Comparison of ENCODE assay signal across 1 cellular context in the genomic region with DNA sequence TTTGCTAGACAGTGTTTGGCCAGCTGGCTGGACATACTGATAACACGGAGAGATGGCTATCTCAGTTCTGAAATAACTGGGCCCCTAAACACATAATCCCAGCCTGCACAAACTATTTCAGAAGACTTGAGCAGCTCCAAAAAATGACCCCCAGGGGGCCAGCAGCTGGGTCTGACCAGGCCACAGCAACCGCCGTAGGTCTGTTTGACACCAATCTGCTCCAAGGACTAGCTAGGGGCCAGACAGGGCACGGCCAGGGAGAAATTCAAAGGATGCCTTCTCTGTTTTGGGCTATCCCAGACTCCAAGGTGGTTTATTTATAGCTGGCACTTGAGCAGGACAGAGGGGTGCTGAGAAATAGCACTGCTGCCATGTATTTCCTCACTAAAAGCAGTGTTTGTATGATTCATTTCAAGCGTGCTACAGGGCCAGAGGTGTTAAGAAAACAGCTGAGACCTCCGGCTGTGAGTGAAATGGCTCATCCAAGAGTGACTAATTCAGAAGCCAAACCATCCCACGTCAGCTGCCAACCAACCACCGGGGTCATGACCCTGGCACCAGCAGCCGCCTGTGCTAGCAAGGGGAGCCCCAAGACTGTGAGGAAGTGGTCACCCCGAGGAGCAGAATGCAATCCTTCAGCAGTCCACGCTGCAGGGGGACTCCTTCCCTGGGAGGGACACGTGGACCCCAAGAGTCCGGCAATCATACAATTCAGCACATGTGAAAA.
TF ChIP-seq lines count a peak whose summit lies in the region.

No MANE protein-coding gene starts in this region.

TF ChIP-seq in GM12878, 131 proteins besides CTCF, POLR2A, EP300 and RAD21 (continues in another document):
- TF ChIP-seq PAX5 (IDR thresholded peaks at IDR 0.05; ENCODE audit: borderline replicate concordance, low read depth, low read length) (peak; percentile 91), MXI1 (IDR thresholded peaks at IDR 0.05; ENCODE audit: low read depth, low read length) (peak; percentile 85), TCF3 (IDR thresholded peaks at IDR 0.05; ENCODE audit: borderline replicate concordance, insufficient read depth, low read depth, low read length) (peak; percentile 97), BCL3 (IDR thresholded peaks at IDR 0.05; ENCODE audit: borderline replicate concordance, insufficient read depth, low read depth, low read length, poor library complexity, severe bottlenecking) (peak; percentile 81), CREM (IDR thresholded peaks at IDR 0.05; ENCODE audit: low read depth) (peak; percentile 81), SIN3A (IDR thresholded peaks at IDR 0.05; ENCODE audit: low read depth, low read length) (peak; percentile 86), ZBED1 (IDR thresholded peaks at IDR 0.05; ENCODE audit: borderline replicate concordance) (peak; percentile 64; the same call in 1 of the 2 replicates), MTA2 (IDR thresholded peaks at IDR 0.05; ENCODE audit: low read depth) (peak; percentile 88), ESRRA (IDR thresholded peaks at IDR 0.05; ENCODE audit: low read length) (0 out of 2 replicates have a peak, but pooled peaks have one; percentile 39), POU2F2 (IDR thresholded peaks at IDR 0.05; ENCODE audit: borderline replicate concordance, low read depth, low read length) (peak; percentile 78; the same call in 1 of the 3 replicates), KLF5 (IDR thresholded peaks at IDR 0.05; ENCODE audit: partially characterized antibody) (peak; percentile 25), CBX5 (IDR thresholded peaks at IDR 0.05; ENCODE audit: low read depth) (no peak), CEBPB (IDR thresholded peaks at IDR 0.05; ENCODE audit: borderline replicate concordance in 1 of 2, low read depth in 2 of 2, low read length in 2 of 2) (0 out of 4 replicates have a peak, but pooled peaks of 1 of the 2 experiments have one; percentile 4), NR2C2 (IDR thresholded peaks at IDR 0.05; ENCODE audit: borderline replicate concordance, control insufficient read depth, insufficient read length, low read depth) (peak; percentile 63), LARP7 (IDR thresholded peaks at IDR 0.05) (0 out of 2 replicates have a peak, but pooled peaks have one; percentile 36), MEF2A (IDR thresholded peaks at IDR 0.05; ENCODE audit: insufficient read depth, low read depth, low read length) (peak; percentile 55; the same call in 1 of the 2 replicates), STAT3 (IDR thresholded peaks at IDR 0.05; ENCODE audit: low read depth, low read length) (no peak), TCF12 (IDR thresholded peaks at IDR 0.05; ENCODE audit: low read depth, low read length) (peak; percentile 89), BCLAF1 (IDR thresholded peaks at IDR 0.05) (no peak), MYC (IDR thresholded peaks at IDR 0.05; ENCODE audit: insufficient read depth, insufficient read length, insufficient replicate concordance, low read length, severe bottlenecking) (no peak), BRCA1 (IDR thresholded peaks at IDR 0.05; ENCODE audit: low read depth, low read length) (no peak), BCL11A (IDR thresholded peaks at IDR 0.05; ENCODE audit: low read depth, low read length) (peak; percentile 93), SRF (IDR thresholded peaks at IDR 0.05; ENCODE audit: low read depth in 2 of 2, low read length in 2 of 2) (0 out of 4 replicates have a peak, but pooled peaks of 1 of the 2 experiments have one; percentile 7), PKNOX1 (IDR thresholded peaks at IDR 0.05) (peak; percentile 67), RUNX3 (IDR thresholded peaks at IDR 0.05; ENCODE audit: low read length) (peak; percentile 87), ETV6 (conservative IDR thresholded peaks at IDR 0.05 in 1 of 2, IDR thresholded peaks at IDR 0.05 in 1 of 2; ENCODE audit: borderline replicate concordance in 1 of 2, low read depth in 1 of 2) (peak in 1 of 2 experiments; percentile 70; a peak in 1 of 4 replicates), CHD4 (IDR thresholded peaks at IDR 0.05) (no peak), DPF2 (IDR thresholded peaks at IDR 0.05) (peak; percentile 94), CHD2 (IDR thresholded peaks at IDR 0.05; ENCODE audit: borderline replicate concordance, low read depth, low read length) (peak; percentile 59; the same call in 1 of the 2 replicates), ELK1 (IDR thresholded peaks at IDR 0.05; ENCODE audit: low read depth, low read length) (no peak), TBL1XR1 (IDR thresholded peaks at IDR 0.05; ENCODE audit: low read depth, low read length) (peak; percentile 94; the same call in 1 of the 2 replicates), BMI1 (IDR thresholded peaks at IDR 0.05; ENCODE audit: borderline replicate concordance) (0 out of 2 replicates have a peak, but pooled peaks have one; percentile 33), IKZF2 (IDR thresholded peaks at IDR 0.05) (peak; percentile 75 to 83), ZSCAN29 (IDR thresholded peaks at IDR 0.05) (no peak), ZBTB33 (IDR thresholded peaks at IDR 0.05) (no peak), ATF3 (IDR thresholded peaks at IDR 0.05; ENCODE audit: borderline replicate concordance, extremely low read depth, low read depth, low read length) (no peak), BACH1 (IDR thresholded peaks at IDR 0.05; ENCODE audit: borderline replicate concordance) (0 out of 2 replicates have a peak, but pooled peaks have one; percentile 69), NR2F1 (conservative IDR thresholded peaks at IDR 0.05) (peak; percentile 100), HDGF (IDR thresholded peaks at IDR 0.05) (peak; percentile 66; the same call in 1 of the 2 replicates)
- TF ChIP-seq, protein P1, sequence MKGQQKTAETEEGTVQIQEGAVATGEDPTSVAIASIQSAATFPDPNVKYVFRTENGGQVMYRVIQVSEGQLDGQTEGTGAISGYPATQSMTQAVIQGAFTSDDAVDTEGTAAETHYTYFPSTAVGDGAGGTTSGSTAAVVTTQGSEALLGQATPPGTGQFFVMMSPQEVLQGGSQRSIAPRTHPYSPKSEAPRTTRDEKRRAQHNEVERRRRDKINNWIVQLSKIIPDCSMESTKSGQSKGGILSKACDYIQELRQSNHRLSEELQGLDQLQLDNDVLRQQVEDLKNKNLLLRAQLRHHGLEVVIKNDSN (IDR thresholded peaks at IDR 0.05; ENCODE audit: borderline replicate concordance, extremely low read length, insufficient read depth, low read depth, low read length), result peak; percentile 11
- TF ChIP-seq, protein P2, sequence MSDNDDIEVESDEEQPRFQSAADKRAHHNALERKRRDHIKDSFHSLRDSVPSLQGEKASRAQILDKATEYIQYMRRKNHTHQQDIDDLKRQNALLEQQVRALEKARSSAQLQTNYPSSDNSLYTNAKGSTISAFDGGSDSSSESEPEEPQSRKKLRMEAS (IDR thresholded peaks at IDR 0.05; ENCODE audit: low read depth, low read length), result 0 out of 2 replicates have a peak, but pooled peaks have one; percentile 13
- TF ChIP-seq, protein P3, sequence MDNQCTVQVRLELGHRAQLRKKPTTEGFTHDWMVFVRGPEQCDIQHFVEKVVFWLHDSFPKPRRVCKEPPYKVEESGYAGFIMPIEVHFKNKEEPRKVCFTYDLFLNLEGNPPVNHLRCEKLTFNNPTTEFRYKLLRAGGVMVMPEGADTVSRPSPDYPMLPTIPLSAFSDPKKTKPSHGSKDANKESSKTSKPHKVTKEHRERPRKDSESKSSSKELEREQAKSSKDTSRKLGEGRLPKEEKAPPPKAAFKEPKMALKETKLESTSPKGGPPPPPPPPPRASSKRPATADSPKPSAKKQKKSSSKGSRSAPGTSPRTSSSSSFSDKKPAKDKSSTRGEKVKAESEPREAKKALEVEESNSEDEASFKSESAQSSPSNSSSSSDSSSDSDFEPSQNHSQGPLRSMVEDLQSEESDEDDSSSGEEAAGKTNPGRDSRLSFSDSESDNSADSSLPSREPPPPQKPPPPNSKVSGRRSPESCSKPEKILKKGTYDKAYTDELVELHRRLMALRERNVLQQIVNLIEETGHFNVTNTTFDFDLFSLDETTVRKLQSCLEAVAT (IDR thresholded peaks at IDR 0.05), result 0 out of 2 replicates have a peak, but pooled peaks have one; percentile 49
- TF ChIP-seq, protein P4, sequence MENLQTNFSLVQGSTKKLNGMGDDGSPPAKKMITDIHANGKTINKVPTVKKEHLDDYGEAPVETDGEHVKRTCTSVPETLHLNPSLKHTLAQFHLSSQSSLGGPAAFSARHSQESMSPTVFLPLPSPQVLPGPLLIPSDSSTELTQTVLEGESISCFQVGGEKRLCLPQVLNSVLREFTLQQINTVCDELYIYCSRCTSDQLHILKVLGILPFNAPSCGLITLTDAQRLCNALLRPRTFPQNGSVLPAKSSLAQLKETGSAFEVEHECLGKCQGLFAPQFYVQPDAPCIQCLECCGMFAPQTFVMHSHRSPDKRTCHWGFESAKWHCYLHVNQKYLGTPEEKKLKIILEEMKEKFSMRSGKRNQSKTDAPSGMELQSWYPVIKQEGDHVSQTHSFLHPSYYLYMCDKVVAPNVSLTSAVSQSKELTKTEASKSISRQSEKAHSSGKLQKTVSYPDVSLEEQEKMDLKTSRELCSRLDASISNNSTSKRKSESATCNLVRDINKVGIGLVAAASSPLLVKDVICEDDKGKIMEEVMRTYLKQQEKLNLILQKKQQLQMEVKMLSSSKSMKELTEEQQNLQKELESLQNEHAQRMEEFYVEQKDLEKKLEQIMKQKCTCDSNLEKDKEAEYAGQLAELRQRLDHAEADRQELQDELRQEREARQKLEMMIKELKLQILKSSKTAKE (IDR thresholded peaks at IDR 0.05; ENCODE audit: low read depth, poor library complexity, severe bottlenecking), result peak; percentile 91
